1 cellular context compared by ENCODE assay signal in the genomic region with DNA sequence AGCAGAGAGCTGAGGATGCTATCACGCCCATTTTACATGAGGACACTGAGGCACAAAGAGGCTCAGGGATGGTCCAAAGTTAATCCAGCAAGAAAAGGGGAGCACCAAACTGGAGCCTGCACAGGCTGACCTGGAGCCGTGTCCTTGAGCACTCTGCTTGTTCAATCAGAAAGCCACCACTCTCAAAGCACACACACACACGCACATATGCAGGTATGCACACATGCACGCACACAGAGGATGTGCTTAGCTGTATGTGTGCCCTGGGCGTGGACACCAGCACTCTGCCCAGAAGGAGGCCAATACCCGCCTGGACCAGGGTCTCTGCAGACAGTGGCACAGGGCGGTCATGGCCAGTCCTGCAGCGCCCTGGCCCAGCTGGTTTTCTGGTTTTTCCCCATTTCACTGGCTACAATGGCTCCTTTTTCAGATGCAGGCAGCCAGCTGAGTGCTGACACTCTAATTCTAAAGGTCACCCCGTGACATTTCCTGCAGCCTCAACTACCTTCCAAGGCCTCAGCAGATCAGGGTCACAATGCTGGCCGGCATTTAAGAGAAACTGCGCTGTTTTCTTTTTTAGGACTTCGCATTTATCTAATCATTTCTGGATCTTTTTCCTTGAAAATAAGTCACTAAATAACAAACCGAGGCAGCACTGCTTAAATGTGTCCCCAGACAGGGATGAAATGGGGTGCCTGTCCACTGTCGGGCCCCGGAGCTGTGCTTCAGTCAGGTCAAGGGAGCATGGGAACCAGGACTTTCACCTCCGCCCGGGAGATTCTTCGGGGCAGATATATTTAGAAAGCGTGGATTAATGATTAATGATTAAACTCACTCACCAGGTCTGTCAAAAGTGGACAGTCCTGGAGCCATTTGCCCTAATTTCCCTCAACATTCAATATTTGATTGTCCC.
TF ChIP-seq lines count a peak whose summit lies in the region.

No MANE protein-coding gene starts in this region.

TF ChIP-seq in HepG2, 621 proteins besides CTCF, POLR2A, EP300 and RAD21 (continued from another document and continues in another):
- TF ChIP-seq, protein P1, sequence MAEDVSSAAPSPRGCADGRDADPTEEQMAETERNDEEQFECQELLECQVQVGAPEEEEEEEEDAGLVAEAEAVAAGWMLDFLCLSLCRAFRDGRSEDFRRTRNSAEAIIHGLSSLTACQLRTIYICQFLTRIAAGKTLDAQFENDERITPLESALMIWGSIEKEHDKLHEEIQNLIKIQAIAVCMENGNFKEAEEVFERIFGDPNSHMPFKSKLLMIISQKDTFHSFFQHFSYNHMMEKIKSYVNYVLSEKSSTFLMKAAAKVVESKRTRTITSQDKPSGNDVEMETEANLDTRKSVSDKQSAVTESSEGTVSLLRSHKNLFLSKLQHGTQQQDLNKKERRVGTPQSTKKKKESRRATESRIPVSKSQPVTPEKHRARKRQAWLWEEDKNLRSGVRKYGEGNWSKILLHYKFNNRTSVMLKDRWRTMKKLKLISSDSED (CRISPR knock-in tag; IDR thresholded peaks at IDR 0.05), result no peak
- TF ChIP-seq ZNF564 (CRISPR knock-in tag; IDR thresholded peaks at IDR 0.05), result no peak
- no peak for TF ChIP-seq HNRNPH1 (optimal IDR thresholded peaks at IDR 0.05; ENCODE audit: low read depth, low read length)
- TF ChIP-seq TCF7L2 (IDR thresholded peaks at IDR 0.05; ENCODE audit: low read depth, low read length), result no peak
- TF ChIP-seq, protein P2, sequence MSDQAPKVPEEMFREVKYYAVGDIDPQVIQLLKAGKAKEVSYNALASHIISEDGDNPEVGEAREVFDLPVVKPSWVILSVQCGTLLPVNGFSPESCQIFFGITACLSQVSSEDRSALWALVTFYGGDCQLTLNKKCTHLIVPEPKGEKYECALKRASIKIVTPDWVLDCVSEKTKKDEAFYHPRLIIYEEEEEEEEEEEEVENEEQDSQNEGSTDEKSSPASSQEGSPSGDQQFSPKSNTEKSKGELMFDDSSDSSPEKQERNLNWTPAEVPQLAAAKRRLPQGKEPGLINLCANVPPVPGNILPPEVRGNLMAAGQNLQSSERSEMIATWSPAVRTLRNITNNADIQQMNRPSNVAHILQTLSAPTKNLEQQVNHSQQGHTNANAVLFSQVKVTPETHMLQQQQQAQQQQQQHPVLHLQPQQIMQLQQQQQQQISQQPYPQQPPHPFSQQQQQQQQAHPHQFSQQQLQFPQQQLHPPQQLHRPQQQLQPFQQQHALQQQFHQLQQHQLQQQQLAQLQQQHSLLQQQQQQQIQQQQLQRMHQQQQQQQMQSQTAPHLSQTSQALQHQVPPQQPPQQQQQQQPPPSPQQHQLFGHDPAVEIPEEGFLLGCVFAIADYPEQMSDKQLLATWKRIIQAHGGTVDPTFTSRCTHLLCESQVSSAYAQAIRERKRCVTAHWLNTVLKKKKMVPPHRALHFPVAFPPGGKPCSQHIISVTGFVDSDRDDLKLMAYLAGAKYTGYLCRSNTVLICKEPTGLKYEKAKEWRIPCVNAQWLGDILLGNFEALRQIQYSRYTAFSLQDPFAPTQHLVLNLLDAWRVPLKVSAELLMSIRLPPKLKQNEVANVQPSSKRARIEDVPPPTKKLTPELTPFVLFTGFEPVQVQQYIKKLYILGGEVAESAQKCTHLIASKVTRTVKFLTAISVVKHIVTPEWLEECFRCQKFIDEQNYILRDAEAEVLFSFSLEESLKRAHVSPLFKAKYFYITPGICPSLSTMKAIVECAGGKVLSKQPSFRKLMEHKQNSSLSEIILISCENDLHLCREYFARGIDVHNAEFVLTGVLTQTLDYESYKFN (CRISPR knock-in tag; conservative IDR thresholded peaks at IDR 0.05), result peak; percentile 85
- no peak for TF ChIP-seq HCFC1 (IDR thresholded peaks at IDR 0.05; ENCODE audit: low read depth, low read length)
- no peak for TF ChIP-seq HHEX (CRISPR knock-in tag; IDR thresholded peaks at IDR 0.05)
- TF ChIP-seq CBX5 (CRISPR knock-in tag; IDR thresholded peaks at IDR 0.05; ENCODE audit: borderline replicate concordance), result no peak
- TF ChIP-seq, protein P3, sequence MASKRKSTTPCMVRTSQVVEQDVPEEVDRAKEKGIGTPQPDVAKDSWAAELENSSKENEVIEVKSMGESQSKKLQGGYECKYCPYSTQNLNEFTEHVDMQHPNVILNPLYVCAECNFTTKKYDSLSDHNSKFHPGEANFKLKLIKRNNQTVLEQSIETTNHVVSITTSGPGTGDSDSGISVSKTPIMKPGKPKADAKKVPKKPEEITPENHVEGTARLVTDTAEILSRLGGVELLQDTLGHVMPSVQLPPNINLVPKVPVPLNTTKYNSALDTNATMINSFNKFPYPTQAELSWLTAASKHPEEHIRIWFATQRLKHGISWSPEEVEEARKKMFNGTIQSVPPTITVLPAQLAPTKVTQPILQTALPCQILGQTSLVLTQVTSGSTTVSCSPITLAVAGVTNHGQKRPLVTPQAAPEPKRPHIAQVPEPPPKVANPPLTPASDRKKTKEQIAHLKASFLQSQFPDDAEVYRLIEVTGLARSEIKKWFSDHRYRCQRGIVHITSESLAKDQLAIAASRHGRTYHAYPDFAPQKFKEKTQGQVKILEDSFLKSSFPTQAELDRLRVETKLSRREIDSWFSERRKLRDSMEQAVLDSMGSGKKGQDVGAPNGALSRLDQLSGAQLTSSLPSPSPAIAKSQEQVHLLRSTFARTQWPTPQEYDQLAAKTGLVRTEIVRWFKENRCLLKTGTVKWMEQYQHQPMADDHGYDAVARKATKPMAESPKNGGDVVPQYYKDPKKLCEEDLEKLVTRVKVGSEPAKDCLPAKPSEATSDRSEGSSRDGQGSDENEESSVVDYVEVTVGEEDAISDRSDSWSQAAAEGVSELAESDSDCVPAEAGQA (IDR thresholded peaks at IDR 0.05; ENCODE audit: low read depth), result peak; percentile 18; the same call in 1 of the 2 replicates
- TF ChIP-seq, protein P3 (CRISPR knock-in tag; IDR thresholded peaks at IDR 0.05; ENCODE audit: borderline replicate concordance), result no peak
- TF ChIP-seq MTF1 (CRISPR knock-in tag; IDR thresholded peaks at IDR 0.05), result no peak
- TF ChIP-seq CHCHD3 (CRISPR knock-in tag; IDR thresholded peaks at IDR 0.05), result no peak
- TF ChIP-seq, protein P4, sequence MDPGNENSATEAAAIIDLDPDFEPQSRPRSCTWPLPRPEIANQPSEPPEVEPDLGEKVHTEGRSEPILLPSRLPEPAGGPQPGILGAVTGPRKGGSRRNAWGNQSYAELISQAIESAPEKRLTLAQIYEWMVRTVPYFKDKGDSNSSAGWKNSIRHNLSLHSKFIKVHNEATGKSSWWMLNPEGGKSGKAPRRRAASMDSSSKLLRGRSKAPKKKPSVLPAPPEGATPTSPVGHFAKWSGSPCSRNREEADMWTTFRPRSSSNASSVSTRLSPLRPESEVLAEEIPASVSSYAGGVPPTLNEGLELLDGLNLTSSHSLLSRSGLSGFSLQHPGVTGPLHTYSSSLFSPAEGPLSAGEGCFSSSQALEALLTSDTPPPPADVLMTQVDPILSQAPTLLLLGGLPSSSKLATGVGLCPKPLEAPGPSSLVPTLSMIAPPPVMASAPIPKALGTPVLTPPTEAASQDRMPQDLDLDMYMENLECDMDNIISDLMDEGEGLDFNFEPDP (CRISPR knock-in tag; conservative IDR thresholded peaks at IDR 0.05), result no peak
- no peak for TF ChIP-seq RFX3 (CRISPR knock-in tag; IDR thresholded peaks at IDR 0.05)
- peak; percentile 28; the same call in 1 of the 2 replicates for TF ChIP-seq ZNF788 (CRISPR knock-in tag; IDR thresholded peaks at IDR 0.05; ENCODE audit: borderline replicate concordance)
- TF ChIP-seq NCOA1 (CRISPR knock-in tag; IDR thresholded peaks at IDR 0.05), result no peak; the same call in 1 of the 2 replicates
- TF ChIP-seq, protein P5, sequence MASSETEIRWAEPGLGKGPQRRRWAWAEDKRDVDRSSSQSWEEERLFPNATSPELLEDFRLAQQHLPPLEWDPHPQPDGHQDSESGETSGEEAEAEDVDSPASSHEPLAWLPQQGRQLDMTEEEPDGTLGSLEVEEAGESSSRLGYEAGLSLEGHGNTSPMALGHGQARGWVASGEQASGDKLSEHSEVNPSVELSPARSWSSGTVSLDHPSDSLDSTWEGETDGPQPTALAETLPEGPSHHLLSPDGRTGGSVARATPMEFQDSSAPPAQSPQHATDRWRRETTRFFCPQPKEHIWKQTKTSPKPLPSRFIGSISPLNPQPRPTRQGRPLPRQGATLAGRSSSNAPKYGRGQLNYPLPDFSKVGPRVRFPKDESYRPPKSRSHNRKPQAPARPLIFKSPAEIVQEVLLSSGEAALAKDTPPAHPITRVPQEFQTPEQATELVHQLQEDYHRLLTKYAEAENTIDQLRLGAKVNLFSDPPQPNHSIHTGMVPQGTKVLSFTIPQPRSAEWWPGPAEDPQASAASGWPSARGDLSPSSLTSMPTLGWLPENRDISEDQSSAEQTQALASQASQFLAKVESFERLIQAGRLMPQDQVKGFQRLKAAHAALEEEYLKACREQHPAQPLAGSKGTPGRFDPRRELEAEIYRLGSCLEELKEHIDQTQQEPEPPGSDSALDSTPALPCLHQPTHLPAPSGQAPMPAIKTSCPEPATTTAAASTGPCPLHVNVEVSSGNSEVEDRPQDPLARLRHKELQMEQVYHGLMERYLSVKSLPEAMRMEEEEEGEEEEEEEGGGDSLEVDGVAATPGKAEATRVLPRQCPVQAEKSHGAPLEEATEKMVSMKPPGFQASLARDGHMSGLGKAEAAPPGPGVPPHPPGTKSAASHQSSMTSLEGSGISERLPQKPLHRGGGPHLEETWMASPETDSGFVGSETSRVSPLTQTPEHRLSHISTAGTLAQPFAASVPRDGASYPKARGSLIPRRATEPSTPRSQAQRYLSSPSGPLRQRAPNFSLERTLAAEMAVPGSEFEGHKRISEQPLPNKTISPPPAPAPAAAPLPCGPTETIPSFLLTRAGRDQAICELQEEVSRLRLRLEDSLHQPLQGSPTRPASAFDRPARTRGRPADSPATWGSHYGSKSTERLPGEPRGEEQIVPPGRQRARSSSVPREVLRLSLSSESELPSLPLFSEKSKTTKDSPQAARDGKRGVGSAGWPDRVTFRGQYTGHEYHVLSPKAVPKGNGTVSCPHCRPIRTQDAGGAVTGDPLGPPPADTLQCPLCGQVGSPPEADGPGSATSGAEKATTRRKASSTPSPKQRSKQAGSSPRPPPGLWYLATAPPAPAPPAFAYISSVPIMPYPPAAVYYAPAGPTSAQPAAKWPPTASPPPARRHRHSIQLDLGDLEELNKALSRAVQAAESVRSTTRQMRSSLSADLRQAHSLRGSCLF (CRISPR knock-in tag; IDR thresholded peaks at IDR 0.05; ENCODE audit: borderline replicate concordance), result no peak
- TF ChIP-seq MXI1 (IDR thresholded peaks at IDR 0.05; ENCODE audit: borderline replicate concordance, low read depth, low read length), result peak; percentile 77; the same call in 2 of the 3 replicates
- peak; percentile 32 for TF ChIP-seq YY1 (IDR thresholded peaks at IDR 0.05; ENCODE audit: insufficient read depth, insufficient replicate concordance, low read depth, low read length)
- TF ChIP-seq ZNF343 (CRISPR knock-in tag; IDR thresholded peaks at IDR 0.05), result no peak
- peak; percentile 54; the same call in 1 of the 2 replicates for TF ChIP-seq ZSCAN25 (CRISPR knock-in tag; IDR thresholded peaks at IDR 0.05)
- no peak for TF ChIP-seq CENPT (CRISPR knock-in tag; IDR thresholded peaks at IDR 0.05; ENCODE audit: low read depth)
- TF ChIP-seq ZNF160 (CRISPR knock-in tag; IDR thresholded peaks at IDR 0.05), result no peak
- TF ChIP-seq ZNF615 (CRISPR knock-in tag; IDR thresholded peaks at IDR 0.05; ENCODE audit: borderline replicate concordance), result 0 out of 2 replicates have a peak, but pooled peaks have one; percentile 43
- TF ChIP-seq, protein P6, sequence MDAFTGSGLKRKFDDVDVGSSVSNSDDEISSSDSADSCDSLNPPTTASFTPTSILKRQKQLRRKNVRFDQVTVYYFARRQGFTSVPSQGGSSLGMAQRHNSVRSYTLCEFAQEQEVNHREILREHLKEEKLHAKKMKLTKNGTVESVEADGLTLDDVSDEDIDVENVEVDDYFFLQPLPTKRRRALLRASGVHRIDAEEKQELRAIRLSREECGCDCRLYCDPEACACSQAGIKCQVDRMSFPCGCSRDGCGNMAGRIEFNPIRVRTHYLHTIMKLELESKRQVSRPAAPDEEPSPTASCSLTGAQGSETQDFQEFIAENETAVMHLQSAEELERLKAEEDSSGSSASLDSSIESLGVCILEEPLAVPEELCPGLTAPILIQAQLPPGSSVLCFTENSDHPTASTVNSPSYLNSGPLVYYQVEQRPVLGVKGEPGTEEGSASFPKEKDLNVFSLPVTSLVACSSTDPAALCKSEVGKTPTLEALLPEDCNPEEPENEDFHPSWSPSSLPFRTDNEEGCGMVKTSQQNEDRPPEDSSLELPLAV (CRISPR knock-in tag; conservative IDR thresholded peaks at IDR 0.05; ENCODE audit: low read depth), result no peak
- TF ChIP-seq ZNF75D (CRISPR knock-in tag; IDR thresholded peaks at IDR 0.05; ENCODE audit: borderline replicate concordance), result no peak
- TF ChIP-seq KAT2B (IDR thresholded peaks at IDR 0.05; ENCODE audit: borderline replicate concordance, low read depth, low read length), result no peak
- TF ChIP-seq, protein P7, sequence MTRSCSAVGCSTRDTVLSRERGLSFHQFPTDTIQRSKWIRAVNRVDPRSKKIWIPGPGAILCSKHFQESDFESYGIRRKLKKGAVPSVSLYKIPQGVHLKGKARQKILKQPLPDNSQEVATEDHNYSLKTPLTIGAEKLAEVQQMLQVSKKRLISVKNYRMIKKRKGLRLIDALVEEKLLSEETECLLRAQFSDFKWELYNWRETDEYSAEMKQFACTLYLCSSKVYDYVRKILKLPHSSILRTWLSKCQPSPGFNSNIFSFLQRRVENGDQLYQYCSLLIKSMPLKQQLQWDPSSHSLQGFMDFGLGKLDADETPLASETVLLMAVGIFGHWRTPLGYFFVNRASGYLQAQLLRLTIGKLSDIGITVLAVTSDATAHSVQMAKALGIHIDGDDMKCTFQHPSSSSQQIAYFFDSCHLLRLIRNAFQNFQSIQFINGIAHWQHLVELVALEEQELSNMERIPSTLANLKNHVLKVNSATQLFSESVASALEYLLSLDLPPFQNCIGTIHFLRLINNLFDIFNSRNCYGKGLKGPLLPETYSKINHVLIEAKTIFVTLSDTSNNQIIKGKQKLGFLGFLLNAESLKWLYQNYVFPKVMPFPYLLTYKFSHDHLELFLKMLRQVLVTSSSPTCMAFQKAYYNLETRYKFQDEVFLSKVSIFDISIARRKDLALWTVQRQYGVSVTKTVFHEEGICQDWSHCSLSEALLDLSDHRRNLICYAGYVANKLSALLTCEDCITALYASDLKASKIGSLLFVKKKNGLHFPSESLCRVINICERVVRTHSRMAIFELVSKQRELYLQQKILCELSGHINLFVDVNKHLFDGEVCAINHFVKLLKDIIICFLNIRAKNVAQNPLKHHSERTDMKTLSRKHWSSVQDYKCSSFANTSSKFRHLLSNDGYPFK (CRISPR knock-in tag; IDR thresholded peaks at IDR 0.05; ENCODE audit: borderline replicate concordance), result 0 out of 2 replicates have a peak, but pooled peaks have one; percentile 29
